In genomic region chr1:32622806-32623694, GRCh38 we compare ENCODE assay signal across 1 cellular context.
TF ChIP-seq lines count a peak whose summit lies in the region.

No MANE protein-coding gene starts in this region.

TF ChIP-seq in K562, 482 proteins besides CTCF, POLR2A, EP300 and RAD21 (continued from another document):
- TF ChIP-seq MCM7 (IDR thresholded peaks at IDR 0.05), result no peak
- no peak for TF ChIP-seq CCNT2 (IDR thresholded peaks at IDR 0.05; ENCODE audit: borderline replicate concordance, extremely low read depth, insufficient read length, low read depth, low read length)
- no peak for TF ChIP-seq CBFA2T3 (IDR thresholded peaks at IDR 0.05)
- no peak for TF ChIP-seq MEF2A (IDR thresholded peaks at IDR 0.05; ENCODE audit: control insufficient read depth, low read depth, low read length)
- TF ChIP-seq NCOA2 (IDR thresholded peaks at IDR 0.05; ENCODE audit: partially characterized antibody in 2 of 2), result no peak
- TF ChIP-seq MTF1 (CRISPR knock-in tag; IDR thresholded peaks at IDR 0.05; ENCODE audit: borderline replicate concordance), result no peak
- no peak for TF ChIP-seq ZNF507 (tag; conservative IDR thresholded peaks at IDR 0.05)
- no peak for TF ChIP-seq ZNF23 (CRISPR knock-in tag; IDR thresholded peaks at IDR 0.05)
- TF ChIP-seq SMARCC2 (IDR thresholded peaks at IDR 0.05; ENCODE audit: low read depth), result no peak
- no peak for TF ChIP-seq POU5F1 (IDR thresholded peaks at IDR 0.05; ENCODE audit: borderline replicate concordance, low read depth, low read length, partially characterized antibody)
- no peak for TF ChIP-seq PHTF2 (CRISPR knock-in tag; IDR thresholded peaks at IDR 0.05)
- no peak for TF ChIP-seq XRCC3 (IDR thresholded peaks at IDR 0.05)
- no peak for TF ChIP-seq SAFB (IDR thresholded peaks at IDR 0.05; ENCODE audit: borderline replicate concordance, low read depth, low read length)
- TF ChIP-seq, protein P1, sequence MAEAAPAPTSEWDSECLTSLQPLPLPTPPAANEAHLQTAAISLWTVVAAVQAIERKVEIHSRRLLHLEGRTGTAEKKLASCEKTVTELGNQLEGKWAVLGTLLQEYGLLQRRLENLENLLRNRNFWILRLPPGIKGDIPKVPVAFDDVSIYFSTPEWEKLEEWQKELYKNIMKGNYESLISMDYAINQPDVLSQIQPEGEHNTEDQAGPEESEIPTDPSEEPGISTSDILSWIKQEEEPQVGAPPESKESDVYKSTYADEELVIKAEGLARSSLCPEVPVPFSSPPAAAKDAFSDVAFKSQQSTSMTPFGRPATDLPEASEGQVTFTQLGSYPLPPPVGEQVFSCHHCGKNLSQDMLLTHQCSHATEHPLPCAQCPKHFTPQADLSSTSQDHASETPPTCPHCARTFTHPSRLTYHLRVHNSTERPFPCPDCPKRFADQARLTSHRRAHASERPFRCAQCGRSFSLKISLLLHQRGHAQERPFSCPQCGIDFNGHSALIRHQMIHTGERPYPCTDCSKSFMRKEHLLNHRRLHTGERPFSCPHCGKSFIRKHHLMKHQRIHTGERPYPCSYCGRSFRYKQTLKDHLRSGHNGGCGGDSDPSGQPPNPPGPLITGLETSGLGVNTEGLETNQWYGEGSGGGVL (CRISPR knock-in tag; IDR thresholded peaks at IDR 0.05), result no peak
- TF ChIP-seq ZNF830 (CRISPR knock-in tag; IDR thresholded peaks at IDR 0.05), result no peak
